Comparison of ENCODE assay signal across 8 cellular contexts in genomic region chr2:12715258-12715865, GRCh38. TPM values are rescaled to one million over a fixed set of nuclear protein-coding genes. Genes with fewer than 3 reads are reported as not detected.
A peak's percentile ranks its signal among the peaks of the same experiment; 100 is the strongest.
DNase-seq lines count a peak whose midpoint lies in the region; ATAC-seq, FAIRE-seq and TF ChIP-seq lines count a peak whose summit lies in the region.

No MANE protein-coding gene starts in this region.

- no peak for FAIRE-seq in astrocyte (lab: Jason Lieb, UNC)

- H3K4me3 Mint-ChIP-seq in T-helper 2 cell treated with Interferon-gamma antibody and Interleukin-4, amounts not matched to agents 5 μg/mL and 100 μg/mL, for 36 hours = peak overlapping the region; percentile 90
- H3K4me3 Mint-ChIP-seq in astrocyte (ENCODE audit: unreplicated experiment) = peak overlapping the region; percentile 88

- H3K9me3 Mint-ChIP-seq in T-helper 2 cell treated with Interferon-gamma antibody and Interleukin-4, amounts not matched to agents 5 μg/mL and 100 μg/mL, for 36 hours = no peaks in the 10 kb centered on the region
- peaks cover 1% of the 10 kb centered on the region for H3K9me3 Mint-ChIP-seq in astrocyte (ENCODE audit: unreplicated experiment)

- TF ChIP-seq POLR2A in right lobe of liver (IDR thresholded peaks at IDR 0.05) = no peak

- peaks cover 40% of the 10 kb centered on the region for H3K4me1 Mint-ChIP-seq in T-helper 2 cell treated with Interferon-gamma antibody and Interleukin-4, amounts not matched to agents 5 μg/mL and 100 μg/mL, for 36 hours (ENCODE audit: low read depth)
- H3K4me1 Mint-ChIP-seq in astrocyte (ENCODE audit: low read depth, unreplicated experiment) = peaks cover 22% of the 10 kb centered on the region

- H3K36me3 Mint-ChIP-seq in T-helper 2 cell treated with Interferon-gamma antibody and Interleukin-4, amounts not matched to agents 5 μg/mL and 100 μg/mL, for 36 hours (ENCODE audit: low read depth) = peaks cover 19% of the 10 kb centered on the region
- no peaks in the 10 kb centered on the region for H3K36me3 Mint-ChIP-seq in astrocyte (ENCODE audit: low read depth, unreplicated experiment)

- ATAC-seq in right lobe of liver (peak in 1 of 4 donors; percentile 1), thoracic aorta (ENCODE audit: insufficient number of reproducible peaks, low FRiP score, low read depth) (no peak), GM21515 (IDR thresholded peaks at IDR 0.05; ENCODE audit: unreplicated experiment) (no peak), HG03442 (IDR thresholded peaks at IDR 0.05; ENCODE audit: unreplicated experiment) (no peak)

- DNase-seq in T-helper 2 cell treated with Interferon-gamma antibody and Interleukin-4, amounts not matched to agents 5 μg/mL and 100 μg/mL, for 36 hours (ENCODE audit: low spot score) = no peak
- DNase-seq in T-helper 2 cell = no peak
- no peak for DNase-seq in astrocyte (ENCODE audit: low read depth)
- DNase-seq in right lobe of liver = no peak
- DNase-seq in thoracic aorta (ENCODE audit: low spot score) = no peak
- no peak for DNase-seq in SIG-M5 (lab: John Stamatoyannopoulos, UW)

- H3K27me3 Mint-ChIP-seq in T-helper 2 cell treated with Interferon-gamma antibody and Interleukin-4, amounts not matched to agents 5 μg/mL and 100 μg/mL, for 36 hours (ENCODE audit: low read depth) = peaks cover 8% of the 10 kb centered on the region
- H3K27me3 Mint-ChIP-seq in astrocyte (ENCODE audit: low read depth, unreplicated experiment) = no peaks in the 10 kb centered on the region

- H3K9me3 ChIP-seq in astrocyte (ENCODE audit: insufficient read depth, low read depth, low read length) (no peaks in the 10 kb centered on the region), right lobe of liver (no peaks in the 10 kb centered on the region), thoracic aorta (no peaks in the 10 kb centered on the region)

- H3K4me2 ChIP-seq in astrocyte (ENCODE audit: low read length) = peak overlapping the region; percentile 88

- H3K4me3 ChIP-seq in astrocyte (ENCODE audit: insufficient read depth, low read depth, low read length) = peak overlapping the region; percentile 74
- H3K4me3 ChIP-seq in right lobe of liver = peak overlapping the region in 2 of 3 donors; percentile 68 to 77
- peak overlapping the region; percentile 92 for H3K4me3 ChIP-seq in thoracic aorta

- H3K9ac ChIP-seq in astrocyte (ENCODE audit: low read length) = peak overlapping the region; percentile 91

- intact Hi-C loops in right lobe of liver (cut with DNase I) = no loop called here

- peaks cover 16% of the 10 kb centered on the region for H4K20me1 ChIP-seq in astrocyte (ENCODE audit: insufficient read depth, low read length)

- 51% methylated on average over 4 of the region's 6 CpGs for WGBS in right lobe of liver (ENCODE audit: insufficient coverage, low coverage, low lambda C conversion rate, missing lambda C conversion rate)

- peaks cover 35% of the 10 kb centered on the region for H3K79me2 ChIP-seq in astrocyte (ENCODE audit: insufficient read depth, low read length)

- H3K27me3 ChIP-seq in astrocyte (ENCODE audit: insufficient read depth, low read length) (no peaks in the 10 kb centered on the region), right lobe of liver (no peaks in the 10 kb centered on the region), thoracic aorta (replicated peaks; ENCODE audit: insufficient read depth) (no peaks in the 10 kb centered on the region)

- H3K4me1 ChIP-seq in astrocyte (ENCODE audit: insufficient read depth, low read length) = peaks cover 33% of the 10 kb centered on the region
- peaks cover 0 to 22% (median 0%) of the 10 kb centered on the region in 4 donors for H3K4me1 ChIP-seq in right lobe of liver
- H3K4me1 ChIP-seq in thoracic aorta (ENCODE audit: control insufficient read depth in 1 of 2, low read depth in 2 of 2) = peaks cover 16 to 37% of the 10 kb centered on the region in 2 donors

- no peak overlapping the region for H2AFZ ChIP-seq in astrocyte (ENCODE audit: low read depth, low read length)

- H3K36me3 ChIP-seq in astrocyte (ENCODE audit: insufficient read depth, low read length) (no peaks in the 10 kb centered on the region), right lobe of liver (no peaks in the 10 kb centered on the region), thoracic aorta (no peaks in the 10 kb centered on the region)

- TF ChIP-seq CTCF in astrocyte (IDR thresholded peaks at IDR 0.05; ENCODE audit: insufficient read depth, low read depth, low read length) (no peak), right lobe of liver (IDR thresholded peaks at IDR 0.05) (no peak), thoracic aorta (IDR thresholded peaks at IDR 0.05) (no peak)

- peak overlapping the region; percentile 86 for H3K27ac Mint-ChIP-seq in T-helper 2 cell treated with Interferon-gamma antibody and Interleukin-4, amounts not matched to agents 5 μg/mL and 100 μg/mL, for 36 hours
- H3K27ac Mint-ChIP-seq in astrocyte (ENCODE audit: unreplicated experiment) = peak overlapping the region; percentile 77

- peak overlapping the region; percentile 60 for H3K27ac ChIP-seq in astrocyte (ENCODE audit: low read depth, low read length)
- peak overlapping the region; percentile 91 to 95 (median 95) for H3K27ac ChIP-seq in right lobe of liver
- H3K27ac ChIP-seq in thoracic aorta = peak overlapping the region; percentile 90 to 92

RNA-seq across cellular contexts. Expression of gene TRIB2, which starts 1.4 kb away (rescaled TPM):
- 22.6 and 28.6 TPM in 2 replicates for total RNA-seq in astrocyte
- total RNA-seq in right lobe of liver = 10 to 100 TPM in 5 of 6 experiments, 1 to 10 TPM in 1; 9.1 to 24.4 (median 15.3) TPM
- total RNA-seq in thoracic aorta = 10 to 100 TPM; 81.4 to 85.6 TPM
